In the genomic region with DNA sequence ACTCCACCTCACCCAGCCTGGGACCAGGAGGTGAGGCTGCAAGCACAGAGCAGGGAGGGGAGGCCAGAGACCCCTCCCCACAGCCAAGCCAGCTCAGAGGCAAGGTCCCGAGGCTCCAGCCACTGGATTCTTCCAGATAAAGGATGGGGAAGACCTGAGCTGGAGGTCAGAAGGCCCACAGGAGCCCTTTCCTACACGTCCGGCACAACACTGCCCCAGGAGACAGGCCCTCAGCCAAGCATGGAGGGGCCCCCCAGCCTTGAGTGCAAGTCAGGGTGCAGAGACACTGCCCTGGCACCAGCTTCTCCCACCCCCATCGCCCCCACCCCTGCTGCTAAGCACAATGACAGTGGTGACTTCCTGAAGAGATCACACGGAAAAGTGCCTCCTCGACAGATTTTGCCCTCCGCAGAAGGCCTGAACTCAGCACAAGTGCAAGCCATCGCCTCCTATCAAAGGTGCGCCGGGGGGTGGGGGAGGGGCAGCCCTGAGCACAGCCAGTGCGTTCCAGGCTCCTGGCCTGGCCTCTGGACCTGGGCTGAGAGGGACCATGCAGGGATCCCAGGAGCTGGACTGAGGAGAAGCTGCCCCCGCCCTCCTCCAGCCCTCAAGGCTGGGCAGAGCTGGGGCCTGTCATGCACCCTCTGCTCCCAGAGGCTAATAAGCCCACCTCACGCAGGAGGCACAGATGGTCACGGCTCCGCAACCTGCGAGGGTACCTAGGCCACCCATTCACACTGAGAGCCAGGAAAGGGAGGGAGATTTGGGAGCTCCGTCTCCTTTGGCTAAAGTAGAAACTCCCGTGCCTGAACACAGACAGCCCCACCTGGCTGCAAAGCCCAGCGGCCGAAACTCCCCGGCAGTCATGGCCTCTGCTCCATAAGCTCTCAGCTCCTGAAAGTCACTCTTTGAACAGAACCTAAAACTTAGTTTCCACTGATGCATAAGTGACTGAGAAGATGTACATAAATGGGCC, we compare ENCODE assay signal across 1 cellular context.
TF ChIP-seq lines count a peak whose summit lies in the region.

No MANE protein-coding gene starts in this region.

TF ChIP-seq in HepG2, 621 proteins besides CTCF, POLR2A, EP300 and RAD21 (continued from another document and continues in another):
- TF ChIP-seq, protein P1, sequence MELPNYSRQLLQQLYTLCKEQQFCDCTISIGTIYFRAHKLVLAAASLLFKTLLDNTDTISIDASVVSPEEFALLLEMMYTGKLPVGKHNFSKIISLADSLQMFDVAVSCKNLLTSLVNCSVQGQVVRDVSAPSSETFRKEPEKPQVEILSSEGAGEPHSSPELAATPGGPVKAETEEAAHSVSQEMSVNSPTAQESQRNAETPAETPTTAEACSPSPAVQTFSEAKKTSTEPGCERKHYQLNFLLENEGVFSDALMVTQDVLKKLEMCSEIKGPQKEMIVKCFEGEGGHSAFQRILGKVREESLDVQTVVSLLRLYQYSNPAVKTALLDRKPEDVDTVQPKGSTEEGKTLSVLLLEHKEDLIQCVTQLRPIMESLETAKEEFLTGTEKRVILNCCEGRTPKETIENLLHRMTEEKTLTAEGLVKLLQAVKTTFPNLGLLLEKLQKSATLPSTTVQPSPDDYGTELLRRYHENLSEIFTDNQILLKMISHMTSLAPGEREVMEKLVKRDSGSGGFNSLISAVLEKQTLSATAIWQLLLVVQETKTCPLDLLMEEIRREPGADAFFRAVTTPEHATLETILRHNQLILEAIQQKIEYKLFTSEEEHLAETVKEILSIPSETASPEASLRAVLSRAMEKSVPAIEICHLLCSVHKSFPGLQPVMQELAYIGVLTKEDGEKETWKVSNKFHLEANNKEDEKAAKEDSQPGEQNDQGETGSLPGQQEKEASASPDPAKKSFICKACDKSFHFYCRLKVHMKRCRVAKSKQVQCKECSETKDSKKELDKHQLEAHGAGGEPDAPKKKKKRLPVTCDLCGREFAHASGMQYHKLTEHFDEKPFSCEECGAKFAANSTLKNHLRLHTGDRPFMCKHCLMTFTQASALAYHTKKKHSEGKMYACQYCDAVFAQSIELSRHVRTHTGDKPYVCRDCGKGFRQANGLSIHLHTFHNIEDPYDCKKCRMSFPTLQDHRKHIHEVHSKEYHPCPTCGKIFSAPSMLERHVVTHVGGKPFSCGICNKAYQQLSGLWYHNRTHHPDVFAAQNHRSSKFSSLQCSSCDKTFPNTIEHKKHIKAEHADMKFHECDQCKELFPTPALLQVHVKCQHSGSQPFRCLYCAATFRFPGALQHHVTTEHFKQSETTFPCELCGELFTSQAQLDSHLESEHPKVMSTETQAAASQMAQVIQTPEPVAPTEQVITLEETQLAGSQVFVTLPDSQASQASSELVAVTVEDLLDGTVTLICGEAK (IDR thresholded peaks at IDR 0.05), result no peak
- TF ChIP-seq, protein P1 (CRISPR knock-in tag; IDR thresholded peaks at IDR 0.05), result no peak
- TF ChIP-seq ZUFSP (CRISPR knock-in tag; IDR thresholded peaks at IDR 0.05; ENCODE audit: borderline replicate concordance) (no peak), ZFYVE20 (CRISPR knock-in tag; IDR thresholded peaks at IDR 0.05; ENCODE audit: borderline replicate concordance, low read depth) (no peak), ZSCAN9 (CRISPR knock-in tag; IDR thresholded peaks at IDR 0.05; ENCODE audit: borderline replicate concordance) (no peak), CHCHD3 (CRISPR knock-in tag; IDR thresholded peaks at IDR 0.05) (no peak), ZZZ3 (CRISPR knock-in tag; IDR thresholded peaks at IDR 0.05; ENCODE audit: borderline replicate concordance) (0 out of 2 replicates have a peak, but pooled peaks have one; percentile 34), SETDB1 (CRISPR knock-in tag; IDR thresholded peaks at IDR 0.05; ENCODE audit: borderline replicate concordance) (no peak), ZNF431 (CRISPR knock-in tag; IDR thresholded peaks at IDR 0.05; ENCODE audit: borderline replicate concordance, low read depth) (no peak), SPEN (CRISPR knock-in tag; IDR thresholded peaks at IDR 0.05; ENCODE audit: low read depth) (peak; percentile 88), ZNF790 (CRISPR knock-in tag; IDR thresholded peaks at IDR 0.05; ENCODE audit: borderline replicate concordance) (no peak), ZNF746 (CRISPR knock-in tag; IDR thresholded peaks at IDR 0.05) (no peak), ZNF138 (CRISPR knock-in tag; IDR thresholded peaks at IDR 0.05; ENCODE audit: low read depth) (no peak), HDAC1 (CRISPR knock-in tag; IDR thresholded peaks at IDR 0.05) (0 out of 2 replicates have a peak, but pooled peaks have one; percentile 50), ZBTB1 (CRISPR knock-in tag; IDR thresholded peaks at IDR 0.05; ENCODE audit: borderline replicate concordance) (no peak), KAT8 (CRISPR knock-in tag; IDR thresholded peaks at IDR 0.05) (no peak), FOSL2 (CRISPR knock-in tag; IDR thresholded peaks at IDR 0.05) (no peak), ZSCAN22 (CRISPR knock-in tag; IDR thresholded peaks at IDR 0.05) (no peak), KLF13 (CRISPR knock-in tag; IDR thresholded peaks at IDR 0.05) (0 out of 2 replicates have a peak, but pooled peaks have one; percentile 29), MIER2 (CRISPR knock-in tag; IDR thresholded peaks at IDR 0.05) (no peak), GTF3A (CRISPR knock-in tag; conservative IDR thresholded peaks at IDR 0.05) (no peak), SYNCRIP (IDR thresholded peaks at IDR 0.05; ENCODE audit: insufficient read depth, low read depth, low read length) (no peak), ATF7 (IDR thresholded peaks at IDR 0.05) (no peak), ATF7 (CRISPR knock-in tag; IDR thresholded peaks at IDR 0.05) (peak; percentile 35; the same call in 1 of the 2 replicates), ZKSCAN5 (CRISPR knock-in tag; IDR thresholded peaks at IDR 0.05) (no peak), TMF1 (CRISPR knock-in tag; IDR thresholded peaks at IDR 0.05; ENCODE audit: low read depth) (peak; percentile 30; the same call in 1 of the 2 replicates), REL (CRISPR knock-in tag; conservative IDR thresholded peaks at IDR 0.05) (no peak), ZFP36 (IDR thresholded peaks at IDR 0.05; ENCODE audit: borderline replicate concordance, low read depth, low read length, partially characterized antibody) (no peak), ZNF121 (CRISPR knock-in tag; IDR thresholded peaks at IDR 0.05) (no peak), TBP (CRISPR knock-in tag; IDR thresholded peaks at IDR 0.05) (no peak), POGK (CRISPR knock-in tag; conservative IDR thresholded peaks at IDR 0.05) (no peak; the same call in 1 of the 2 replicates)
- TF ChIP-seq, protein P2, sequence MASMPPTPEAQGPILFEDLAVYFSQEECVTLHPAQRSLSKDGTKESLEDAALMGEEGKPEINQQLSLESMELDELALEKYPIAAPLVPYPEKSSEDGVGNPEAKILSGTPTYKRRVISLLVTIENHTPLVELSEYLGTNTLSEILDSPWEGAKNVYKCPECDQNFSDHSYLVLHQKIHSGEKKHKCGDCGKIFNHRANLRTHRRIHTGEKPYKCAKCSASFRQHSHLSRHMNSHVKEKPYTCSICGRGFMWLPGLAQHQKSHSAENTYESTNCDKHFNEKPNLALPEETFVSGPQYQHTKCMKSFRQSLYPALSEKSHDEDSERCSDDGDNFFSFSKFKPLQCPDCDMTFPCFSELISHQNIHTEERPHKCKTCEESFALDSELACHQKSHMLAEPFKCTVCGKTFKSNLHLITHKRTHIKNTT (CRISPR knock-in tag; IDR thresholded peaks at IDR 0.05), result no peak
- TF ChIP-seq, protein P3, sequence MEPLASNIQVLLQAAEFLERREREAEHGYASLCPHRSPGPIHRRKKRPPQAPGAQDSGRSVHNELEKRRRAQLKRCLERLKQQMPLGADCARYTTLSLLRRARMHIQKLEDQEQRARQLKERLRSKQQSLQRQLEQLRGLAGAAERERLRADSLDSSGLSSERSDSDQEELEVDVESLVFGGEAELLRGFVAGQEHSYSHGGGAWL (CRISPR knock-in tag; IDR thresholded peaks at IDR 0.05), result no peak
- TF ChIP-seq, protein P4, sequence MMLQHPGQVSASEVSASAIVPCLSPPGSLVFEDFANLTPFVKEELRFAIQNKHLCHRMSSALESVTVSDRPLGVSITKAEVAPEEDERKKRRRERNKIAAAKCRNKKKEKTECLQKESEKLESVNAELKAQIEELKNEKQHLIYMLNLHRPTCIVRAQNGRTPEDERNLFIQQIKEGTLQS (CRISPR knock-in tag; IDR thresholded peaks at IDR 0.05), result 0 out of 2 replicates have a peak, but pooled peaks have one; percentile 5
- TF ChIP-seq, protein P5, sequence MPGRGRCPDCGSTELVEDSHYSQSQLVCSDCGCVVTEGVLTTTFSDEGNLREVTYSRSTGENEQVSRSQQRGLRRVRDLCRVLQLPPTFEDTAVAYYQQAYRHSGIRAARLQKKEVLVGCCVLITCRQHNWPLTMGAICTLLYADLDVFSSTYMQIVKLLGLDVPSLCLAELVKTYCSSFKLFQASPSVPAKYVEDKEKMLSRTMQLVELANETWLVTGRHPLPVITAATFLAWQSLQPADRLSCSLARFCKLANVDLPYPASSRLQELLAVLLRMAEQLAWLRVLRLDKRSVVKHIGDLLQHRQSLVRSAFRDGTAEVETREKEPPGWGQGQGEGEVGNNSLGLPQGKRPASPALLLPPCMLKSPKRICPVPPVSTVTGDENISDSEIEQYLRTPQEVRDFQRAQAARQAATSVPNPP (CRISPR knock-in tag; IDR thresholded peaks at IDR 0.05), result no peak
- TF ChIP-seq, protein P6, sequence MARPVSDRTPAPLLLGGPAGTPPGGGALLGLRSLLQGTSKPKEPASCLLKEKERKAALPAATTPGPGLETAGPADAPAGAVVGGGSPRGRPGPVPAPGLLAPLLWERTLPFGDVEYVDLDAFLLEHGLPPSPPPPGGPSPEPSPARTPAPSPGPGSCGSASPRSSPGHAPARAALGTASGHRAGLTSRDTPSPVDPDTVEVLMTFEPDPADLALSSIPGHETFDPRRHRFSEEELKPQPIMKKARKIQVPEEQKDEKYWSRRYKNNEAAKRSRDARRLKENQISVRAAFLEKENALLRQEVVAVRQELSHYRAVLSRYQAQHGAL (CRISPR knock-in tag; IDR thresholded peaks at IDR 0.05; ENCODE audit: not compliant biosample characterization), result no peak
- TF ChIP-seq, protein P7, sequence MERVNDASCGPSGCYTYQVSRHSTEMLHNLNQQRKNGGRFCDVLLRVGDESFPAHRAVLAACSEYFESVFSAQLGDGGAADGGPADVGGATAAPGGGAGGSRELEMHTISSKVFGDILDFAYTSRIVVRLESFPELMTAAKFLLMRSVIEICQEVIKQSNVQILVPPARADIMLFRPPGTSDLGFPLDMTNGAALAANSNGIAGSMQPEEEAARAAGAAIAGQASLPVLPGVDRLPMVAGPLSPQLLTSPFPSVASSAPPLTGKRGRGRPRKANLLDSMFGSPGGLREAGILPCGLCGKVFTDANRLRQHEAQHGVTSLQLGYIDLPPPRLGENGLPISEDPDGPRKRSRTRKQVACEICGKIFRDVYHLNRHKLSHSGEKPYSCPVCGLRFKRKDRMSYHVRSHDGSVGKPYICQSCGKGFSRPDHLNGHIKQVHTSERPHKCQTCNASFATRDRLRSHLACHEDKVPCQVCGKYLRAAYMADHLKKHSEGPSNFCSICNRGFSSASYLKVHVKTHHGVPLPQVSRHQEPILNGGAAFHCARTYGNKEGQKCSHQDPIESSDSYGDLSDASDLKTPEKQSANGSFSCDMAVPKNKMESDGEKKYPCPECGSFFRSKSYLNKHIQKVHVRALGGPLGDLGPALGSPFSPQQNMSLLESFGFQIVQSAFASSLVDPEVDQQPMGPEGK (CRISPR knock-in tag; IDR thresholded peaks at IDR 0.05), result peak; percentile 63; the same call in 1 of the 2 replicates
